ENCODE assay signal across 16 cellular contexts in the genomic region with DNA sequence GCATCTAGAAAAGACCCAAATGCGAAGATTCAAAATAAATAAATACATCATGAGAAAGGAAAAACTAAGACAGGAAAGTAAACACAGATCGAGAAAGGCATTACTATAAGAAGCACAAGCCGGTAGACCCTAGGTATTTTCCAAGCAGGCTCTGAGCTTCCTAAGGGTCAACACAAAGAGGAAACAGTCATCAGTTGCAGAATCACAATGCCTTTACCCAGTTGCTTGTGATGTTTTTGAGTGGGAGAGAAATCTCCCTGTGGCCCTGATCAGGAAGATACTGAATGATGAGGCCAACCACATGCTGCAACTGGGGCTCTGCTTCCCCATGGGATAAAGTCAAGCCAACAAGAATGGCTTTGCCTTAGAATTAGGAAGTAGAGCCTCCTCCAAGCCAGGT.
DNase-seq lines count a peak whose midpoint lies in the region; ATAC-seq and TF ChIP-seq lines count a peak whose summit lies in the region.
"Had no signal": no experiment of that assay in that cellular context is flagged by ENCODE, and none has a peak within 500 bp of the region (broad histone marks: within the 10 kb centered on the region; RNA-seq: fewer than 3 reads in every experiment).

No MANE protein-coding gene starts in this region.

- 71 to 88% methylated on average over 2 of the region's 3 CpGs for WGBS in gastroesophageal sphincter (ENCODE audit: low coverage in 1 of 2), 2 donors
- 86 to 92% methylated on average over 3 of the region's 3 CpGs for WGBS in GM23248 (ENCODE audit: low coverage in 1 of 2, low lambda C conversion rate in 2 of 2, missing lambda C conversion rate in 2 of 2), 2 experiments

- TF ChIP-seq EP300 in gastroesophageal sphincter (IDR thresholded peaks at IDR 0.05), result no peak

- in situ Hi-C loops in GM23248 (cut with MboI), result loop anchor here (25.0 kb wide), 1 partner anchor 181 kb away; no protein-coding TSS in a partner anchor

- no peak overlapping the region for H3K4me3 Mint-ChIP-seq in CD8-positive, alpha-beta T cell
- peak overlapping the region; percentile 49 for H3K4me3 Mint-ChIP-seq in activated naive CD8-positive, alpha-beta T cell treated with anti-CD3 and anti-CD28 coated beads for 36 hours
- H3K4me3 Mint-ChIP-seq: IgD-negative memory B cell, nephron progenitor cell had no signal

- H3K36me3 ChIP-seq in CD8-positive, alpha-beta T cell (ENCODE audit: insufficient read depth, low read length), result no peaks in the 10 kb centered on the region
- H3K36me3 ChIP-seq in gastroesophageal sphincter (peaks cover 0 to 51% of the 10 kb centered on the region in 2 donors), GM23248 (ENCODE audit: low read depth) (peaks cover 19% of the 10 kb centered on the region)
- H3K36me3 ChIP-seq: BE2C, vagina had no signal

- H2AFZ ChIP-seq in GM23248, result no peak overlapping the region

- H3K79me2 ChIP-seq in GM23248 (ENCODE audit: insufficient read depth), result peaks cover 11% of the 10 kb centered on the region; the same call in 1 of the 2 replicates

- POLR2A ChIA-PET in AG04450 (lab: Yijun Ruan, JAX), result no interaction called here
- POLR2A ChIA-PET in CD8-positive, alpha-beta T cell (lab: Charles Lee), result interaction anchor here (1.3 kb wide), 1 partner anchor 18 kb away, joined by 5 read pairs; no protein-coding TSS in a partner anchor

- H3K9me2 ChIP-seq in GM23248 (ENCODE audit: insufficient read depth), result no peaks in the 10 kb centered on the region

- ATAC-seq in CD8-positive, alpha-beta T cell, result no peak
- ATAC-seq in gastroesophageal sphincter (no peak), GM19455 (IDR thresholded peaks at IDR 0.05; ENCODE audit: unreplicated experiment) (no peak)
- ATAC-seq: right cardiac atrium had no signal

- peak overlapping the region; percentile 34 for H3K27ac Mint-ChIP-seq in CD8-positive, alpha-beta T cell
- H3K27ac Mint-ChIP-seq in activated naive CD8-positive, alpha-beta T cell treated with anti-CD3 and anti-CD28 coated beads for 36 hours, result peak overlapping the region; percentile 79
- H3K27ac Mint-ChIP-seq: nephron progenitor cell had no signal

- H3K9me3 Mint-ChIP-seq in CD8-positive, alpha-beta T cell, result no peaks in the 10 kb centered on the region
- H3K9me3 Mint-ChIP-seq in activated naive CD8-positive, alpha-beta T cell treated with anti-CD3 and anti-CD28 coated beads for 36 hours, result no peaks in the 10 kb centered on the region
- H3K9me3 Mint-ChIP-seq: IgD-negative memory B cell, nephron progenitor cell had no signal

- no peaks in the 10 kb centered on the region for H3K27me3 Mint-ChIP-seq in CD8-positive, alpha-beta T cell (ENCODE audit: low read depth)
- no peaks in the 10 kb centered on the region for H3K27me3 Mint-ChIP-seq in activated naive CD8-positive, alpha-beta T cell treated with anti-CD3 and anti-CD28 coated beads for 36 hours

- no peak for TF ChIP-seq POLR2A in gastroesophageal sphincter (IDR thresholded peaks at IDR 0.05)

- H3K4me3 ChIP-seq in AG04450 (ENCODE audit: low read depth, low read length) (no peak overlapping the region), gastroesophageal sphincter (no peak overlapping the region), GM23248 (no peak overlapping the region)
- H3K4me3 ChIP-seq in CD8-positive, alpha-beta T cell (ENCODE audit: low read depth, low read length), result no peak overlapping the region
- H3K4me3 ChIP-seq: lung, vagina had no signal

- peaks cover 23% of the 10 kb centered on the region for H3K4me1 ChIP-seq in CD8-positive, alpha-beta T cell (ENCODE audit: insufficient read depth, low read length)
- H3K4me1 ChIP-seq in gastroesophageal sphincter, result peaks cover 7 to 92% (median 20%) of the 10 kb centered on the region in 3 donors
- H3K4me1 ChIP-seq in GM23248 (ENCODE audit: insufficient read depth), result peaks cover 21% of the 10 kb centered on the region

- intact Hi-C loops in CD8-positive, alpha-beta T cell (cut with DNase I, micrococcal nuclease), result no loop called here

- no peak overlapping the region for H3K9ac ChIP-seq in GM23248

- H3K27me3 ChIP-seq in AG04450 (ENCODE audit: control insufficient read depth, insufficient read depth, low read length) (no peaks in the 10 kb centered on the region), gastroesophageal sphincter (no peaks in the 10 kb centered on the region), GM23248 (replicated peaks; ENCODE audit: insufficient read depth) (no peaks in the 10 kb centered on the region)
- H3K27me3 ChIP-seq in CD8-positive, alpha-beta T cell (ENCODE audit: insufficient read depth, low read length), result no peaks in the 10 kb centered on the region
- H3K27me3 ChIP-seq: BE2C, vagina had no signal

- peaks cover 5% of the 10 kb centered on the region for H3K36me3 Mint-ChIP-seq in CD8-positive, alpha-beta T cell
- H3K36me3 Mint-ChIP-seq in activated naive CD8-positive, alpha-beta T cell treated with anti-CD3 and anti-CD28 coated beads for 36 hours, result peaks cover 16% of the 10 kb centered on the region
- H3K36me3 Mint-ChIP-seq: IgD-negative memory B cell had no signal

- TF ChIP-seq CTCF in AG04450 (IDR thresholded peaks at IDR 0.05; ENCODE audit: low read depth, low read length), result no peak
- TF ChIP-seq CTCF in CD8-positive, alpha-beta T cell (IDR thresholded peaks at IDR 0.05), result no peak
- no peak for TF ChIP-seq CTCF in gastroesophageal sphincter (IDR thresholded peaks at IDR 0.05)

- DNase-seq in AG04450 (ENCODE audit: low read depth, low spot score) (no peak), iPS-NIHi11 (ENCODE audit: low spot score) (no peak), AG08396 (ENCODE audit: low spot score) (no peak), GM23248 (no peak)
- DNase-seq in CD8-positive, alpha-beta T cell, result no peak
- DNase-seq in activated naive CD8-positive, alpha-beta T cell treated with anti-CD3 and anti-CD28 coated beads for 36 hours, result no peak
- DNase-seq: BE2C, NCI-H1105 treated with DMSO at 0.1 percent for 48 hours, nephron progenitor cell, right cardiac atrium, T1000 had no signal

- peak overlapping the region; percentile 31 for H3K27ac ChIP-seq in AG04450 (ENCODE audit: low read depth, low read length)
- H3K27ac ChIP-seq in CD8-positive, alpha-beta T cell (ENCODE audit: low read depth, low read length), result no peak overlapping the region
- peak overlapping the region in 3 of 4 donors; percentile 70 to 90 (median 82) for H3K27ac ChIP-seq in gastroesophageal sphincter
- no peak overlapping the region for H3K27ac ChIP-seq in GM23248
- H3K27ac ChIP-seq: vagina had no signal

- H3K4me2 ChIP-seq in GM23248 (ENCODE audit: unreplicated experiment), result no peak overlapping the region

- CTCF ChIA-PET in AG04450 (lab: Charles Lee), result no interaction called here
- CTCF ChIA-PET in CD8-positive, alpha-beta T cell (lab: Charles Lee), result interaction anchor here (0.7 to 7.4 kb wide), 4 partner anchors 9 to 197 kb away, joined by 3 to 61 read pairs (median 4); no protein-coding TSS in a partner anchor

- no peaks in the 10 kb centered on the region for H4K20me1 ChIP-seq in GM23248 (ENCODE audit: insufficient read depth)

- peaks cover 44% of the 10 kb centered on the region for H3F3A ChIP-seq in GM23248 (ENCODE audit: insufficient read depth)

- H3K9me3 ChIP-seq in AG04450 (ENCODE audit: control insufficient read depth, insufficient read depth, low read length) (no peaks in the 10 kb centered on the region), gastroesophageal sphincter (no peaks in the 10 kb centered on the region), GM23248 (ENCODE audit: low read depth) (no peaks in the 10 kb centered on the region)
- H3K9me3 ChIP-seq in CD8-positive, alpha-beta T cell (ENCODE audit: low read length), result no peaks in the 10 kb centered on the region
- H3K9me3 ChIP-seq: BE2C, vagina had no signal

- H3K4me1 Mint-ChIP-seq in CD8-positive, alpha-beta T cell (ENCODE audit: low read depth), result peaks cover 21% of the 10 kb centered on the region
- H3K4me1 Mint-ChIP-seq in activated naive CD8-positive, alpha-beta T cell treated with anti-CD3 and anti-CD28 coated beads for 36 hours, result peaks cover 23% of the 10 kb centered on the region
- H3K4me1 Mint-ChIP-seq: IgD-negative memory B cell had no signal

Comparison
In these comparisons a context has a peak if more than half of its experiments do, and no peak if none do; other contexts are left out.
1. H3K27ac ChIP-seq: peak in AG04450 (single experiment) and gastroesophageal sphincter (3 of 4); none in CD8-positive, alpha-beta T cell (single experiment) and GM23248 (single experiment).